Comparison of ENCODE assay signal across 10 cellular contexts in genomic region chr1:12662556-12662955, GRCh38. TPM values are rescaled to one million over a fixed set of nuclear protein-coding genes. Genes with fewer than 3 reads are reported as not detected.
"Had no signal": no experiment of that assay in that cellular context is flagged by ENCODE, and none has a peak within 500 bp of the region (broad histone marks: within the 10 kb centered on the region; RNA-seq: fewer than 3 reads in every experiment).

No MANE protein-coding gene starts in this region.

- H3K4me2 ChIP-seq: KMS-11 had no signal

- ATAC-seq: HepG2 had no signal

- H3K27ac ChIP-seq: HL-60, KMS-11 had no signal

- H3K9ac ChIP-seq: KMS-11 had no signal

- DNase-seq: IMR-90, KBM-7, KG1 had no signal

- FAIRE-seq: HepG2, HTR-8/SVneo had no signal

RNA-seq across cellular contexts. Expression of gene AADACL4, which starts 18.7 kb away (rescaled TPM):
- total RNA-seq: HepG2, HT-29, HT1080, IMR-90 had no signal
- polyA plus RNA-seq: HepG2, IgD-negative memory B cell, IMR-90 had no signal

RNA-seq across cellular contexts. Expression of gene DHRS3, which starts 44.5 kb away (rescaled TPM):
- total RNA-seq: HT1080 had no signal

RNA-seq across cellular contexts. Expression of gene AADACL3, which starts 53.4 kb away (rescaled TPM):
- total RNA-seq: HepG2, HT-29, HT1080, IMR-90 had no signal
- polyA plus RNA-seq: HepG2, IgD-negative memory B cell, IMR-90 had no signal
